ENCODE assay signal across 1 cellular context in the genomic region with DNA sequence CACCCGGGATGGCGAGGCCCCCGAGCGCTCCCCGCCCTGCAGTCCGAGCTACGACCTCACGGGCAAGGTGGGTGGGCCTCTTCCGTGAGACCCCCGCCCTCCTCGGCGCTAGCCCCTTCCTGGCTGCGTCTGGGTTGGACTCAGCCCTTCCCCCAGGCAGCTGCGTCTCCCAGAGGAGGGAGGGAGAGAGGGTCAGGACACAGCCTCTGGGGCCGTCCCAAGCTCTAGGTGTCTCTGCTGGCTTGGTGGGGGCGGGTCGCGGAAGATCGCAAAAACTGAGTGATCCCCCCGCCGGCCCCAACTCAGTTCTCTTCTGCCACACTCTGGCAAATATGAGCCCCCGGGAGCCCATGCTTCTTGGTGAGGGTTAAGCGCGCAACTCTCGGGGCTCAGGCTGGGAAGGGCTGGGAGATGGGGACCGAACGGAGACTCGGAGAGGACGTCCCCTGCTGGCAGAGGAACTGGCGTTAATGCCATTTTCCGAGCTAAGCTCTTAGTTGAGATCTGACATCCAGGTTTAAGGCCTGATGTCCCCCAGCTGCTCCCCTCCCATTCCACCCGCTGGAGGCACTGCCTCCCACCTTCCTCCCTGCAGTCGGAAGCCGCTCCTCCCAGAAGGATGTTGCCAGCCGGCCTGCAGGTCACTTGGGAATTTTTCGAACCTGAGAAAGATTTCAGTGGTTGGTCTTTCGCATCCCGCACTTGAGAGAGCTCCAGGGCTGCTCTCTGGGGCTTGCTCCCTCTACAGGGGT.
TF ChIP-seq lines count a peak whose summit lies in the region.

No MANE protein-coding gene starts in this region.

TF ChIP-seq in GM12878, 131 proteins besides CTCF, POLR2A, EP300 and RAD21:
- TF ChIP-seq SMC3 (IDR thresholded peaks at IDR 0.05; ENCODE audit: borderline replicate concordance, low read length) (peak; percentile 69), PAX8 (IDR thresholded peaks at IDR 0.05) (no peak), CHD2 (IDR thresholded peaks at IDR 0.05; ENCODE audit: borderline replicate concordance, low read depth, low read length) (no peak), SREBF1 (IDR thresholded peaks at IDR 0.05; ENCODE audit: low read length) (no peak), KDM1A (IDR thresholded peaks at IDR 0.05; ENCODE audit: borderline replicate concordance) (no peak), ASH2L (IDR thresholded peaks at IDR 0.05; ENCODE audit: borderline replicate concordance, low read depth) (no peak), RUNX3 (IDR thresholded peaks at IDR 0.05; ENCODE audit: low read length) (no peak), MTA3 (IDR thresholded peaks at IDR 0.05; ENCODE audit: borderline replicate concordance, low read length) (no peak; the same call in 1 of the 2 replicates), STAT3 (IDR thresholded peaks at IDR 0.05; ENCODE audit: low read depth, low read length) (no peak), YY1 (IDR thresholded peaks at IDR 0.05; ENCODE audit: low read depth, low read length) (0 out of 2 replicates have a peak, but pooled peaks have one; percentile 20), YBX1 (IDR thresholded peaks at IDR 0.05) (no peak), SMAD1 (IDR thresholded peaks at IDR 0.05; ENCODE audit: low read depth, partially characterized antibody) (no peak), RFX5 (IDR thresholded peaks at IDR 0.05; ENCODE audit: low read depth, low read length) (no peak), POLR2AphosphoS2 (IDR thresholded peaks at IDR 0.05; ENCODE audit: low read depth, low read length) (0 out of 2 replicates have a peak, but pooled peaks have one; percentile 22)
- TF ChIP-seq, protein P1, sequence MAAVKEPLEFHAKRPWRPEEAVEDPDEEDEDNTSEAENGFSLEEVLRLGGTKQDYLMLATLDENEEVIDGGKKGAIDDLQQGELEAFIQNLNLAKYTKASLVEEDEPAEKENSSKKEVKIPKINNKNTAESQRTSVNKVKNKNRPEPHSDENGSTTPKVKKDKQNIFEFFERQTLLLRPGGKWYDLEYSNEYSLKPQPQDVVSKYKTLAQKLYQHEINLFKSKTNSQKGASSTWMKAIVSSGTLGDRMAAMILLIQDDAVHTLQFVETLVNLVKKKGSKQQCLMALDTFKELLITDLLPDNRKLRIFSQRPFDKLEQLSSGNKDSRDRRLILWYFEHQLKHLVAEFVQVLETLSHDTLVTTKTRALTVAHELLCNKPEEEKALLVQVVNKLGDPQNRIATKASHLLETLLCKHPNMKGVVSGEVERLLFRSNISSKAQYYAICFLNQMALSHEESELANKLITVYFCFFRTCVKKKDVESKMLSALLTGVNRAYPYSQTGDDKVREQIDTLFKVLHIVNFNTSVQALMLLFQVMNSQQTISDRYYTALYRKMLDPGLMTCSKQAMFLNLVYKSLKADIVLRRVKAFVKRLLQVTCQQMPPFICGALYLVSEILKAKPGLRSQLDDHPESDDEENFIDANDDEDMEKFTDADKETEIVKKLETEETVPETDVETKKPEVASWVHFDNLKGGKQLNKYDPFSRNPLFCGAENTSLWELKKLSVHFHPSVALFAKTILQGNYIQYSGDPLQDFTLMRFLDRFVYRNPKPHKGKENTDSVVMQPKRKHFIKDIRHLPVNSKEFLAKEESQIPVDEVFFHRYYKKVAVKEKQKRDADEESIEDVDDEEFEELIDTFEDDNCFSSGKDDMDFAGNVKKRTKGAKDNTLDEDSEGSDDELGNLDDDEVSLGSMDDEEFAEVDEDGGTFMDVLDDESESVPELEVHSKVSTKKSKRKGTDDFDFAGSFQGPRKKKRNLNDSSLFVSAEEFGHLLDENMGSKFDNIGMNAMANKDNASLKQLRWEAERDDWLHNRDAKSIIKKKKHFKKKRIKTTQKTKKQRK (IDR thresholded peaks at IDR 0.05; ENCODE audit: low read depth, low read length): no peak
- TF ChIP-seq, protein P2, sequence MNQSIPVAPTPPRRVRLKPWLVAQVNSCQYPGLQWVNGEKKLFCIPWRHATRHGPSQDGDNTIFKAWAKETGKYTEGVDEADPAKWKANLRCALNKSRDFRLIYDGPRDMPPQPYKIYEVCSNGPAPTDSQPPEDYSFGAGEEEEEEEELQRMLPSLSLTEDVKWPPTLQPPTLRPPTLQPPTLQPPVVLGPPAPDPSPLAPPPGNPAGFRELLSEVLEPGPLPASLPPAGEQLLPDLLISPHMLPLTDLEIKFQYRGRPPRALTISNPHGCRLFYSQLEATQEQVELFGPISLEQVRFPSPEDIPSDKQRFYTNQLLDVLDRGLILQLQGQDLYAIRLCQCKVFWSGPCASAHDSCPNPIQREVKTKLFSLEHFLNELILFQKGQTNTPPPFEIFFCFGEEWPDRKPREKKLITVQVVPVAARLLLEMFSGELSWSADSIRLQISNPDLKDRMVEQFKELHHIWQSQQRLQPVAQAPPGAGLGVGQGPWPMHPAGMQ (IDR thresholded peaks at IDR 0.05; ENCODE audit: borderline replicate concordance): no peak
- TF ChIP-seq, protein P3, sequence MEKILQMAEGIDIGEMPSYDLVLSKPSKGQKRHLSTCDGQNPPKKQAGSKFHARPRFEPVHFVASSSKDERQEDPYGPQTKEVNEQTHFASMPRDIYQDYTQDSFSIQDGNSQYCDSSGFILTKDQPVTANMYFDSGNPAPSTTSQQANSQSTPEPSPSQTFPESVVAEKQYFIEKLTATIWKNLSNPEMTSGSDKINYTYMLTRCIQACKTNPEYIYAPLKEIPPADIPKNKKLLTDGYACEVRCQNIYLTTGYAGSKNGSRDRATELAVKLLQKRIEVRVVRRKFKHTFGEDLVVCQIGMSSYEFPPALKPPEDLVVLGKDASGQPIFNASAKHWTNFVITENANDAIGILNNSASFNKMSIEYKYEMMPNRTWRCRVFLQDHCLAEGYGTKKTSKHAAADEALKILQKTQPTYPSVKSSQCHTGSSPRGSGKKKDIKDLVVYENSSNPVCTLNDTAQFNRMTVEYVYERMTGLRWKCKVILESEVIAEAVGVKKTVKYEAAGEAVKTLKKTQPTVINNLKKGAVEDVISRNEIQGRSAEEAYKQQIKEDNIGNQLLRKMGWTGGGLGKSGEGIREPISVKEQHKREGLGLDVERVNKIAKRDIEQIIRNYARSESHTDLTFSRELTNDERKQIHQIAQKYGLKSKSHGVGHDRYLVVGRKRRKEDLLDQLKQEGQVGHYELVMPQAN (conservative IDR thresholded peaks at IDR 0.05): no peak
- TF ChIP-seq, protein P4, sequence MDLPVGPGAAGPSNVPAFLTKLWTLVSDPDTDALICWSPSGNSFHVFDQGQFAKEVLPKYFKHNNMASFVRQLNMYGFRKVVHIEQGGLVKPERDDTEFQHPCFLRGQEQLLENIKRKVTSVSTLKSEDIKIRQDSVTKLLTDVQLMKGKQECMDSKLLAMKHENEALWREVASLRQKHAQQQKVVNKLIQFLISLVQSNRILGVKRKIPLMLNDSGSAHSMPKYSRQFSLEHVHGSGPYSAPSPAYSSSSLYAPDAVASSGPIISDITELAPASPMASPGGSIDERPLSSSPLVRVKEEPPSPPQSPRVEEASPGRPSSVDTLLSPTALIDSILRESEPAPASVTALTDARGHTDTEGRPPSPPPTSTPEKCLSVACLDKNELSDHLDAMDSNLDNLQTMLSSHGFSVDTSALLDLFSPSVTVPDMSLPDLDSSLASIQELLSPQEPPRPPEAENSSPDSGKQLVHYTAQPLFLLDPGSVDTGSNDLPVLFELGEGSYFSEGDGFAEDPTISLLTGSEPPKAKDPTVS (IDR thresholded peaks at IDR 0.05; ENCODE audit: low read depth, low read length): no peak
- TF ChIP-seq, protein P5, sequence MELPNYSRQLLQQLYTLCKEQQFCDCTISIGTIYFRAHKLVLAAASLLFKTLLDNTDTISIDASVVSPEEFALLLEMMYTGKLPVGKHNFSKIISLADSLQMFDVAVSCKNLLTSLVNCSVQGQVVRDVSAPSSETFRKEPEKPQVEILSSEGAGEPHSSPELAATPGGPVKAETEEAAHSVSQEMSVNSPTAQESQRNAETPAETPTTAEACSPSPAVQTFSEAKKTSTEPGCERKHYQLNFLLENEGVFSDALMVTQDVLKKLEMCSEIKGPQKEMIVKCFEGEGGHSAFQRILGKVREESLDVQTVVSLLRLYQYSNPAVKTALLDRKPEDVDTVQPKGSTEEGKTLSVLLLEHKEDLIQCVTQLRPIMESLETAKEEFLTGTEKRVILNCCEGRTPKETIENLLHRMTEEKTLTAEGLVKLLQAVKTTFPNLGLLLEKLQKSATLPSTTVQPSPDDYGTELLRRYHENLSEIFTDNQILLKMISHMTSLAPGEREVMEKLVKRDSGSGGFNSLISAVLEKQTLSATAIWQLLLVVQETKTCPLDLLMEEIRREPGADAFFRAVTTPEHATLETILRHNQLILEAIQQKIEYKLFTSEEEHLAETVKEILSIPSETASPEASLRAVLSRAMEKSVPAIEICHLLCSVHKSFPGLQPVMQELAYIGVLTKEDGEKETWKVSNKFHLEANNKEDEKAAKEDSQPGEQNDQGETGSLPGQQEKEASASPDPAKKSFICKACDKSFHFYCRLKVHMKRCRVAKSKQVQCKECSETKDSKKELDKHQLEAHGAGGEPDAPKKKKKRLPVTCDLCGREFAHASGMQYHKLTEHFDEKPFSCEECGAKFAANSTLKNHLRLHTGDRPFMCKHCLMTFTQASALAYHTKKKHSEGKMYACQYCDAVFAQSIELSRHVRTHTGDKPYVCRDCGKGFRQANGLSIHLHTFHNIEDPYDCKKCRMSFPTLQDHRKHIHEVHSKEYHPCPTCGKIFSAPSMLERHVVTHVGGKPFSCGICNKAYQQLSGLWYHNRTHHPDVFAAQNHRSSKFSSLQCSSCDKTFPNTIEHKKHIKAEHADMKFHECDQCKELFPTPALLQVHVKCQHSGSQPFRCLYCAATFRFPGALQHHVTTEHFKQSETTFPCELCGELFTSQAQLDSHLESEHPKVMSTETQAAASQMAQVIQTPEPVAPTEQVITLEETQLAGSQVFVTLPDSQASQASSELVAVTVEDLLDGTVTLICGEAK (IDR thresholded peaks at IDR 0.05; ENCODE audit: borderline replicate concordance): no peak
- TF ChIP-seq, protein P6, sequence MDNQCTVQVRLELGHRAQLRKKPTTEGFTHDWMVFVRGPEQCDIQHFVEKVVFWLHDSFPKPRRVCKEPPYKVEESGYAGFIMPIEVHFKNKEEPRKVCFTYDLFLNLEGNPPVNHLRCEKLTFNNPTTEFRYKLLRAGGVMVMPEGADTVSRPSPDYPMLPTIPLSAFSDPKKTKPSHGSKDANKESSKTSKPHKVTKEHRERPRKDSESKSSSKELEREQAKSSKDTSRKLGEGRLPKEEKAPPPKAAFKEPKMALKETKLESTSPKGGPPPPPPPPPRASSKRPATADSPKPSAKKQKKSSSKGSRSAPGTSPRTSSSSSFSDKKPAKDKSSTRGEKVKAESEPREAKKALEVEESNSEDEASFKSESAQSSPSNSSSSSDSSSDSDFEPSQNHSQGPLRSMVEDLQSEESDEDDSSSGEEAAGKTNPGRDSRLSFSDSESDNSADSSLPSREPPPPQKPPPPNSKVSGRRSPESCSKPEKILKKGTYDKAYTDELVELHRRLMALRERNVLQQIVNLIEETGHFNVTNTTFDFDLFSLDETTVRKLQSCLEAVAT (IDR thresholded peaks at IDR 0.05): 0 out of 2 replicates have a peak, but pooled peaks have one; percentile 19
